24 cellular contexts compared by ENCODE assay signal in genomic region chr7:43877968-43878864, GRCh38. TPM values are rescaled to one million over a fixed set of nuclear protein-coding genes. Genes with fewer than 3 reads are reported as not detected.
A peak's percentile ranks its signal among the peaks of the same experiment; 100 is the strongest.
DNase-seq lines count a peak whose midpoint lies in the region; ATAC-seq and TF ChIP-seq lines count a peak whose summit lies in the region.
"Had no signal": no experiment of that assay in that cellular context is flagged by ENCODE, and none has a peak within 500 bp of the region (broad histone marks: within the 10 kb centered on the region; RNA-seq: fewer than 3 reads in every experiment).

No MANE protein-coding gene starts in this region.

- POLR2A ChIA-PET in IMR-90 (lab: Charles Lee; ENCODE audit: unreplicated experiment): no interaction called here
- POLR2A ChIA-PET in activated CD8-positive, alpha-beta T cell treated with anti-CD3 and anti-CD28 coated beads, Interleukin-2, amount 10 ng/mL, durations not matched to agents 7 days and 5 days (lab: Charles Lee): interaction anchor here (1.1 kb wide), 1 partner anchor 66 kb away, joined by 3 read pairs; no protein-coding TSS in a partner anchor

- H3K9ac ChIP-seq in IMR-90 (ENCODE audit: low read depth, low read length): no peak overlapping the region
- no peak overlapping the region for H3K9ac ChIP-seq in H9 (ENCODE audit: extremely low read depth, insufficient read length, low read length)

- no peak overlapping the region for H4K5ac ChIP-seq in IMR-90 (ENCODE audit: low read depth, low read length)
- no peak overlapping the region for H4K5ac ChIP-seq in H9 (ENCODE audit: insufficient read length, low read depth, low read length)

- TF ChIP-seq RAD21 in IMR-90 (IDR thresholded peaks at IDR 0.05; ENCODE audit: low read length): no peak

- ATAC-seq in IMR-90 (ENCODE audit: low read depth): no peak
- ATAC-seq in Right ventricle myocardium superior (ENCODE audit: poor library complexity): peak; percentile 55
- peak; percentile 50 to 80 (median 65) for ATAC-seq in psoas muscle
- no peak for ATAC-seq in activated CD8-positive, alpha-beta T cell treated with anti-CD3 and anti-CD28 coated beads, Interleukin-2, amount 10 ng/mL, durations not matched to agents 7 days and 5 days
- ATAC-seq: naive thymus-derived CD8-positive, alpha-beta T cell; pancreas; stimulated activated effector memory CD8-positive, alpha-beta T cell treated with anti-CD3 and anti-CD28 coated beads, Interleukin-12 subunit alpha, Interleukin-12 subunit beta, amount 100 ng/mL, for 72 hours had no signal

- peaks cover 23% of the 10 kb centered on the region for H3K9me1 ChIP-seq in IMR-90 (ENCODE audit: insufficient read depth, low read length)

- H3K36me3 ChIP-seq in IMR-90 (ENCODE audit: control insufficient read depth, insufficient read depth, low read length) (peaks cover 43% of the 10 kb centered on the region), psoas muscle (ENCODE audit: insufficient read depth in 1 of 2, low read depth in 1 of 2) (peaks cover 0 to 85% of the 10 kb centered on the region in 2 donors)

- peak overlapping the region; percentile 42; the same call in 1 of the 2 replicates for H2BK20ac ChIP-seq in IMR-90 (ENCODE audit: low read depth, low read length)
- H2BK20ac ChIP-seq in H9 (ENCODE audit: low read depth, low read length, poor library complexity, severe bottlenecking): no peak overlapping the region

- H4K91ac ChIP-seq in IMR-90 (ENCODE audit: insufficient read depth, low read depth, low read length): no peak overlapping the region; the same call in 1 of the 2 replicates
- no peak overlapping the region for H4K91ac ChIP-seq in H9 (ENCODE audit: insufficient read length, low read depth, low read length)

- H3K79me2 ChIP-seq in H9 (ENCODE audit: insufficient read depth, low read length): no peaks in the 10 kb centered on the region

- H3K14ac ChIP-seq in IMR-90 (replicated peaks; ENCODE audit: low read depth, low read length): 0 out of 2 replicates have a peak overlapping the region, but pooled peaks have one; percentile 76
- no peak overlapping the region; the same call in 1 of the 2 replicates for H3K14ac ChIP-seq in H9 (ENCODE audit: insufficient read depth, low read length)

- H3K9me3 ChIP-seq in IMR-90 (ENCODE audit: control insufficient read depth, insufficient read depth, low read length) (no peaks in the 10 kb centered on the region), psoas muscle (no peaks in the 10 kb centered on the region), H9 (ENCODE audit: control insufficient read depth, low read depth, low read length) (no peaks in the 10 kb centered on the region)
- H3K9me3 ChIP-seq: pancreas had no signal

- H3K4me1 ChIP-seq in IMR-90 (ENCODE audit: control insufficient read depth, insufficient read depth, low read length) (peaks cover 14% of the 10 kb centered on the region), psoas muscle (peaks cover 39% of the 10 kb centered on the region), H9 (ENCODE audit: insufficient read depth, low read length) (peaks cover 4% of the 10 kb centered on the region; the same call in 1 of the 2 replicates)

- H3K27me3 Mint-ChIP-seq in CD14-positive monocyte (ENCODE audit: low read depth in 3 of 3) (no peaks in the 10 kb centered on the region), H9 (ENCODE audit: low read depth) (no peaks in the 10 kb centered on the region)
- no peaks in the 10 kb centered on the region for H3K27me3 Mint-ChIP-seq in activated CD8-positive, alpha-beta T cell treated with anti-CD3 and anti-CD28 coated beads, Interleukin-2, amount 10 ng/mL, durations not matched to agents 7 days and 5 days (ENCODE audit: low read depth)
- H3K27me3 Mint-ChIP-seq: activated naive CD8-positive, alpha-beta T cell treated with anti-CD3 and anti-CD28 coated beads, Interleukin-2, amount 10 ng/mL, durations not matched to agents 7 days and 5 days; dendritic cell treated with granulocyte-macrophage colony-stimulating factor and Interleukin-4, amounts not matched to agents 40 ng/mL and 50 ng/mL, for 4 days; naive thymus-derived CD8-positive, alpha-beta T cell; type B pancreatic cell had no signal

- no peak for TF ChIP-seq CTCF in CD14-positive monocyte (IDR thresholded peaks at IDR 0.05)
- no peak for TF ChIP-seq CTCF in IMR-90 (conservative IDR thresholded peaks at IDR 0.05; ENCODE audit: low read depth, low read length)
- no peak for TF ChIP-seq CTCF in psoas muscle (IDR thresholded peaks at IDR 0.05)
- no peak for TF ChIP-seq CTCF in H9 (conservative IDR thresholded peaks at IDR 0.05)

- H2AK5ac ChIP-seq in IMR-90 (ENCODE audit: low read depth, low read length): peak overlapping the region; percentile 25
- H2AK5ac ChIP-seq in H9 (ENCODE audit: insufficient read length, low read length): no peak overlapping the region

- CTCF ChIA-PET in IMR-90 (lab: Yijun Ruan, JAX): no interaction called here
- CTCF ChIA-PET in activated CD8-positive, alpha-beta T cell treated with anti-CD3 and anti-CD28 coated beads, Interleukin-2, amount 10 ng/mL, durations not matched to agents 7 days and 5 days (lab: Charles Lee): no interaction called here

- H3K4me2 ChIP-seq in IMR-90 (ENCODE audit: low read depth, low read length) (no peak overlapping the region), H9 (ENCODE audit: insufficient read depth, insufficient read length, low read length) (no peak overlapping the region)

- H3T11ph ChIP-seq in H9 (ENCODE audit: low read length): no peak overlapping the region

- H2BK5ac ChIP-seq in IMR-90 (ENCODE audit: low read depth, low read length, poor library complexity, severe bottlenecking) (peak overlapping the region; percentile 74), H9 (ENCODE audit: insufficient read length, low read length) (no peak overlapping the region)

- no peak for DNase-seq in CD14-positive monocyte (ENCODE audit: low spot score)
- no peak for DNase-seq in IMR-90
- no peak for DNase-seq in Right ventricle myocardium superior
- DNase-seq in psoas muscle: peak in 1 of 2 donors; percentile 70
- DNase-seq in activated CD8-positive, alpha-beta T cell treated with anti-CD3 and anti-CD28 coated beads, Interleukin-2, amount 10 ng/mL, durations not matched to agents 7 days and 5 days: no peak
- no peak for DNase-seq in T-helper 2 cell
- no peak for DNase-seq in H9
- DNase-seq in AML-193 (lab: John Stamatoyannopoulos, UW): no peak
- DNase-seq: activated CD4-positive, alpha-beta T cell treated with anti-CD3 and anti-CD28 coated beads for 1 hour; activated naive CD8-positive, alpha-beta T cell treated with anti-CD3 and anti-CD28 coated beads, Interleukin-2, amount 10 ng/mL, durations not matched to agents 7 days and 5 days; COR-L47; HCEC 1CT; hippocampal formation; islet precursor cell; Karpas-422; naive thymus-derived CD8-positive, alpha-beta T cell; NCI-H1048; NCI-H2029 treated with DMSO at 0.1 percent for 48 hours; NCI-H446 treated with DMSO at 0.1 percent for 48 hours; pancreas; SW 1271 had no signal

- dilution Hi-C loops in IMR-90 (cut with HindIII; ENCODE audit: low sequenced_read_pairs, unreplicated experiment): no loop called here

- H3K56ac ChIP-seq in IMR-90 (ENCODE audit: extremely low read depth, insufficient read depth, low read length) (no peak overlapping the region), H9 (ENCODE audit: insufficient read length, low read depth, low read length) (no peak overlapping the region)

- H3K4me3 Mint-ChIP-seq in CD14-positive monocyte (no peak overlapping the region), H9 (no peak overlapping the region)
- H3K4me3 Mint-ChIP-seq in activated CD8-positive, alpha-beta T cell treated with anti-CD3 and anti-CD28 coated beads, Interleukin-2, amount 10 ng/mL, durations not matched to agents 7 days and 5 days: no peak overlapping the region
- H3K4me3 Mint-ChIP-seq: activated naive CD8-positive, alpha-beta T cell treated with anti-CD3 and anti-CD28 coated beads, Interleukin-2, amount 10 ng/mL, durations not matched to agents 7 days and 5 days; dendritic cell treated with granulocyte-macrophage colony-stimulating factor and Interleukin-4, amounts not matched to agents 40 ng/mL and 50 ng/mL, for 4 days; naive thymus-derived CD8-positive, alpha-beta T cell; stimulated activated effector memory CD8-positive, alpha-beta T cell treated with anti-CD3 and anti-CD28 coated beads, Interleukin-12 subunit alpha, Interleukin-12 subunit beta, amount 100 ng/mL, for 72 hours; type B pancreatic cell had no signal

- in situ Hi-C loops in IMR-90 (cut with MboI; ENCODE audit: low sequenced_read_pairs): no loop called here

- H3K27ac ChIP-seq in IMR-90 (ENCODE audit: insufficient read depth, low read length): no peak overlapping the region
- peak overlapping the region; percentile 83 for H3K27ac ChIP-seq in psoas muscle
- no peak overlapping the region for H3K27ac ChIP-seq in H9 (ENCODE audit: insufficient read length, low read depth, low read length)
- H3K27ac ChIP-seq: pancreas had no signal

- H3K9me3 Mint-ChIP-seq in CD14-positive monocyte (peaks cover 0 to under 1% (median 0%) of the 10 kb centered on the region in 7 donors), H9 (no peaks in the 10 kb centered on the region)
- H3K9me3 Mint-ChIP-seq in activated CD8-positive, alpha-beta T cell treated with anti-CD3 and anti-CD28 coated beads, Interleukin-2, amount 10 ng/mL, durations not matched to agents 7 days and 5 days (ENCODE audit: insufficient read depth): no peaks in the 10 kb centered on the region
- H3K9me3 Mint-ChIP-seq: dendritic cell treated with granulocyte-macrophage colony-stimulating factor and Interleukin-4, amounts not matched to agents 40 ng/mL and 50 ng/mL, for 4 days; stimulated activated effector memory CD8-positive, alpha-beta T cell treated with anti-CD3 and anti-CD28 coated beads, Interleukin-12 subunit alpha, Interleukin-12 subunit beta, amount 100 ng/mL, for 72 hours; type B pancreatic cell had no signal

- no peak overlapping the region for H2BK12ac ChIP-seq in H9 (ENCODE audit: insufficient read length, low read depth, low read length)

- H3K4me3 ChIP-seq in IMR-90 (ENCODE audit: insufficient read depth, low read depth, low read length) (no peak overlapping the region), psoas muscle (no peak overlapping the region)
- H3K4me3 ChIP-seq: pancreas had no signal

- intact Hi-C loops in CD14-positive monocyte (cut with micrococcal nuclease) (no loop called here), IMR-90 (cut with micrococcal nuclease) (no loop called here), Right ventricle myocardium superior (cut with DNase I) (no loop called here), psoas muscle (cut with DNase I) (no loop called here)

- H3K23me2 ChIP-seq in H9 (ENCODE audit: insufficient read length, low read depth, low read length, poor library complexity, severe bottlenecking): no peaks in the 10 kb centered on the region

- H3K4ac ChIP-seq in IMR-90 (ENCODE audit: low read depth, low read length) (peak overlapping the region; percentile 81), H9 (ENCODE audit: low read depth, low read length) (no peak overlapping the region)

- H4K8ac ChIP-seq in IMR-90 (ENCODE audit: low read depth in 2 of 2, low read length in 2 of 2) (peak overlapping the region in 1 of 2 experiments; percentile 46; a peak in 1 of 4 replicates), H9 (replicated peaks; ENCODE audit: insufficient read length, low read depth, low read length) (no peak overlapping the region)

- no peak overlapping the region for H3K18ac ChIP-seq in IMR-90 (ENCODE audit: low read depth, low read length)
- H3K18ac ChIP-seq in H9 (ENCODE audit: insufficient read length, low read depth, low read length): no peak overlapping the region

- H4K20me1 ChIP-seq in IMR-90 (ENCODE audit: insufficient read depth, low read length) (no peaks in the 10 kb centered on the region; the same call in 1 of the 2 replicates), H9 (ENCODE audit: control insufficient read depth, insufficient read depth, insufficient read length) (no peaks in the 10 kb centered on the region)

- peaks cover 12% of the 10 kb centered on the region for H3K4me1 Mint-ChIP-seq in CD14-positive monocyte
- peaks cover 3% of the 10 kb centered on the region for H3K4me1 Mint-ChIP-seq in activated CD8-positive, alpha-beta T cell treated with anti-CD3 and anti-CD28 coated beads, Interleukin-2, amount 10 ng/mL, durations not matched to agents 7 days and 5 days (ENCODE audit: low read depth)
- H3K4me1 Mint-ChIP-seq in H9: peaks cover 10 to 20% of the 10 kb centered on the region in 2 experiments

- no peak overlapping the region for H2AFZ ChIP-seq in IMR-90 (replicated peaks; ENCODE audit: low read length, poor library complexity)
- no peak overlapping the region for H2AFZ ChIP-seq in H9 (ENCODE audit: low read length)

- no peak overlapping the region for H3K23ac ChIP-seq in IMR-90 (ENCODE audit: low read depth, low read length)
- no peak overlapping the region for H3K23ac ChIP-seq in H9 (ENCODE audit: insufficient read length, low read depth, low read length)

- no peak for TF ChIP-seq POLR2A in IMR-90 (IDR thresholded peaks at IDR 0.05; ENCODE audit: low read depth, low read length)

- H2BK120ac ChIP-seq in IMR-90 (ENCODE audit: low read depth, low read length) (peak overlapping the region; percentile 54), H9 (ENCODE audit: low read depth, low read length, poor library complexity, severe bottlenecking) (no peak overlapping the region)

- TSS peak; percentile 43 for BruUV-seq in IMR-90 (replicated peaks; lab: Mats Ljungman, UMichigan)

- no peaks in the 10 kb centered on the region for H3K27me3 ChIP-seq in IMR-90 (ENCODE audit: control insufficient read depth, insufficient read depth, low read length)
- H3K27me3 ChIP-seq in psoas muscle (ENCODE audit: insufficient read depth in 3 of 3, low read length in 2 of 3): no peaks in the 10 kb centered on the region
- H3K27me3 ChIP-seq in H9 (ENCODE audit: insufficient read depth, low read length): no peaks in the 10 kb centered on the region
- H3K27me3 ChIP-seq: pancreas had no signal

- H2BK15ac ChIP-seq in IMR-90 (ENCODE audit: low read depth, low read length) (no peak overlapping the region), H9 (ENCODE audit: low read depth, low read length) (no peak overlapping the region)

- H3K79me1 ChIP-seq in IMR-90 (ENCODE audit: low read depth in 1 of 2, low read length in 2 of 2) (peaks cover 17 to 71% of the 10 kb centered on the region in 2 experiments), H9 (ENCODE audit: insufficient read depth, low read depth, low read length, poor library complexity, severe bottlenecking) (no peaks in the 10 kb centered on the region)

- H3K36me3 Mint-ChIP-seq in CD14-positive monocyte: peaks cover 53 to 66% of the 10 kb centered on the region in 2 donors
- H3K36me3 Mint-ChIP-seq in activated CD8-positive, alpha-beta T cell treated with anti-CD3 and anti-CD28 coated beads, Interleukin-2, amount 10 ng/mL, durations not matched to agents 7 days and 5 days (ENCODE audit: low read depth): peaks cover 53% of the 10 kb centered on the region
- peaks cover 10 to 64% (median 49%) of the 10 kb centered on the region in 3 experiments for H3K36me3 Mint-ChIP-seq in H9 (ENCODE audit: insufficient read depth in 1 of 3, low read depth in 3 of 3)

- WGBS in IMR-90 (ENCODE audit: extremely low coverage in 2 of 2, insufficient read length in 1 of 2), 2 experiments: 92% methylated on average over 26 of the region's 38 CpGs; no CpG with 5 or more reads in 1 of the 2 experiments
- 65 to 80% (median 68%) methylated on average over 38 of the region's 38 CpGs for WGBS in psoas muscle, 3 donors
- WGBS in H9 (ENCODE audit: extremely low coverage, insufficient read length, low lambda C conversion rate): no CpG with 5 or more reads among the region's 38 CpGs

- H3K27ac Mint-ChIP-seq in CD14-positive monocyte: peak overlapping the region in 4 of 7 donors; percentile 13 to 32 (median 24)
- no peak overlapping the region for H3K27ac Mint-ChIP-seq in activated CD8-positive, alpha-beta T cell treated with anti-CD3 and anti-CD28 coated beads, Interleukin-2, amount 10 ng/mL, durations not matched to agents 7 days and 5 days
- peak overlapping the region in 1 of 3 experiments; percentile 68; a peak in 2 of 7 replicates for H3K27ac Mint-ChIP-seq in H9
- H3K27ac Mint-ChIP-seq: activated naive CD8-positive, alpha-beta T cell treated with anti-CD3 and anti-CD28 coated beads, Interleukin-2, amount 10 ng/mL, durations not matched to agents 7 days and 5 days; type B pancreatic cell had no signal

- H2AK9ac ChIP-seq in IMR-90 (replicated peaks; ENCODE audit: low read depth, low read length, poor library complexity): peak overlapping the region; percentile 58

RNA-seq across cellular contexts. Expression of gene MRPS24, which starts 8.9 kb away (rescaled TPM):
- polyA plus RNA-seq in CD14-positive monocyte: 100 to 1,000 TPM; 112 TPM
- total RNA-seq in IMR-90 (2012; rRNA removed): 151 and 169 TPM in 2 replicates
- polyA plus RNA-seq in IMR-90 (2012; rRNA removed): 266 and 299 TPM in 2 replicates
- polyA plus RNA-seq in IMR-90 (2012; cell fraction: cytosol; rRNA removed): 465 and 570 TPM in 2 replicates
- polyA plus RNA-seq in IMR-90 (2012; cell fraction: nucleus; rRNA removed; ENCODE audit: low replicate concordance): 100 and 188 TPM in 2 replicates
- 200 TPM for total RNA-seq in Right ventricle myocardium superior
- 100 to 1,000 TPM; 173 to 200 (median 189) TPM for total RNA-seq in psoas muscle
- 100 to 1,000 TPM; 262 to 430 (median 322) TPM for polyA plus RNA-seq in psoas muscle
- 10 to 100 TPM; 88.5 to 91.3 TPM for total RNA-seq in activated CD8-positive, alpha-beta T cell treated with anti-CD3 and anti-CD28 coated beads, Interleukin-2, amount 10 ng/mL, durations not matched to agents 7 days and 5 days
- 116 and 118 TPM in 2 replicates for total RNA-seq in H9 (2021)

RNA-seq across cellular contexts. Expression of gene URGCP, which starts 28.2 kb away (rescaled TPM):
- polyA plus RNA-seq in CD14-positive monocyte (1 to 10 TPM; 5.9 to 6.8 TPM), IMR-90 (2012; rRNA removed) (19.9 and 22.0 TPM in 2 replicates), psoas muscle (10 to 100 TPM; 19.2 to 31.8 (median 22.4) TPM)
- total RNA-seq in IMR-90 (2012; rRNA removed) (24.4 and 25.5 TPM in 2 replicates), Right ventricle myocardium superior (43.4 TPM), psoas muscle (10 to 100 TPM; 41.3 to 54.4 (median 44.8) TPM), H9 (2021) (30.5 and 30.7 TPM in 2 replicates)
- polyA plus RNA-seq in IMR-90 (2012; cell fraction: cytosol; rRNA removed): 12.5 and 15.2 TPM in 2 replicates
- polyA plus RNA-seq in IMR-90 (2012; cell fraction: nucleus; rRNA removed; ENCODE audit: low replicate concordance): 31.4 and 33.7 TPM in 2 replicates
- 10 to 100 TPM; 24.1 to 24.7 TPM for total RNA-seq in activated CD8-positive, alpha-beta T cell treated with anti-CD3 and anti-CD28 coated beads, Interleukin-2, amount 10 ng/mL, durations not matched to agents 7 days and 5 days

RNA-seq across cellular contexts. Expression of gene UBE2D4, which starts 48.0 kb away (rescaled TPM):
- 10 to 100 TPM in 1 of 2 donors, 1 to 10 TPM in 1; 8.8 to 10.9 TPM for polyA plus RNA-seq in CD14-positive monocyte
- total RNA-seq in IMR-90 (2012; rRNA removed): 8.6 and 9.7 TPM in 2 replicates
- 9.7 and 10.5 TPM in 2 replicates for polyA plus RNA-seq in IMR-90 (2012; rRNA removed)
- polyA plus RNA-seq in IMR-90 (2012; cell fraction: cytosol; rRNA removed): 7.5 and 11.0 TPM in 2 replicates
- polyA plus RNA-seq in IMR-90 (2012; cell fraction: nucleus; rRNA removed; ENCODE audit: low replicate concordance): 5.7 and 6.0 TPM in 2 replicates
- 44.6 TPM for total RNA-seq in Right ventricle myocardium superior
- total RNA-seq in psoas muscle: 10 to 100 TPM; 54.2 to 78.8 (median 69.1) TPM
- polyA plus RNA-seq in psoas muscle: 100 to 1,000 TPM in 1 of 3 donors, 10 to 100 TPM in 2; 50.2 to 118 (median 61.1) TPM
- 1 to 10 TPM; 6.3 to 6.8 TPM for total RNA-seq in activated CD8-positive, alpha-beta T cell treated with anti-CD3 and anti-CD28 coated beads, Interleukin-2, amount 10 ng/mL, durations not matched to agents 7 days and 5 days
- total RNA-seq in H9 (2021): 6.4 and 7.3 TPM in 2 replicates

Comparison
In these comparisons a context has a peak if more than half of its experiments do, and no peak if none do; other contexts are left out.
1. ATAC-seq: peak in Right ventricle myocardium superior (single experiment) and psoas muscle (4 of 4); none in IMR-90 (single experiment) and activated CD8-positive, alpha-beta T cell treated with anti-CD3 and anti-CD28 coated beads, Interleukin-2, amount 10 ng/mL, durations not matched to agents 7 days and 5 days (single experiment).